ENCODE assay signal across 3 cellular contexts in the genomic region with DNA sequence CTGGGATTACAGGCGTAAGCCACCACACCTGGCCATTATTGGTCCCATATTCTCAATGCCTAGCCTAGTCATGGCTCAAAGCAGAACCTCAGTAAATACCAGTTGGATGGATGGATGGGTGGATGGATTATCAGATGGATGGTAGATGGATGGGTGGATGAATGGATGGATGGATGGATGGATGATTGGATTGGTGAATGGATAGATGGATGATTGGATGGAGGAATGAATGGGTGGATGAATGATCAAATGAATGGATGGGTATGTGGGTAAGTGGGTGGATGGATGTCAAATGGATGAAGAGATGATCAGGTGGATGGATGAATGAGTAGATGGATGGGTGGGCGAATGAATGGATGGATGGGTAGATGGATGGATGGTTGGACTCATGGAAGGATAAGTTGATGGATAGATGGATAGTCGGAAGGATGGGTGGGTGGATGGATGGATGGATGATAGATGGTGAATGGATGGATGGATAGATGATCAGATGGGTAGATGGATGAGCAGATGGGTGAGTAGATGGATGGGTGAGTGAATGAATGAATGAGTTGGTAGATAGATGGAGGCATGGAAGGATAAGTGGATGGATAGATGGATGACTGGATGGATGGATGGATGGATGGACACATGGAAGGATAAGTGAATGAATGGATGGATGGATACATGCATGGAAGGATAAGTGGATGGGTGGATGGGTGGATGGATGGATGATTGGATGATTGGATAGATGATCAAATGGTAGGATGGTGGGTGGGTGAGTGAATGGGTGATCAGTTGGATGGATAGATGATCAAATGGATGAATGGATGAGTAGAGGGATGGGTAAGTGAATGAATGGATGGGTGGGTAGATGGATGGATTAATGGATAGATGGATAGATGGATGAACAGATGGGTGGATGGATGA.
TF ChIP-seq lines count a peak whose summit lies in the region.

No MANE protein-coding gene starts in this region.

TF ChIP-seq in HepG2, 621 proteins besides CTCF, POLR2A, EP300 and RAD21:
- TF ChIP-seq RBFOX2 (IDR thresholded peaks at IDR 0.05; ENCODE audit: low read depth, low read length) (no peak), IKZF1 (IDR thresholded peaks at IDR 0.05) (0 out of 2 replicates have a peak, but pooled peaks have one; percentile 62), ONECUT2 (CRISPR knock-in tag; IDR thresholded peaks at IDR 0.05) (no peak), SRSF4 (IDR thresholded peaks at IDR 0.05; ENCODE audit: low read depth, low read length, poor library complexity, severe bottlenecking) (no peak), TP53 (CRISPR knock-in tag; conservative IDR thresholded peaks at IDR 0.05) (no peak), ESRRA (CRISPR knock-in tag; IDR thresholded peaks at IDR 0.05; ENCODE audit: low read depth) (no peak), BRCA1 (CRISPR knock-in tag; IDR thresholded peaks at IDR 0.05) (no peak), ZNF674 (CRISPR knock-in tag; IDR thresholded peaks at IDR 0.05; ENCODE audit: low read depth) (no peak), FOXA1 (IDR thresholded peaks at IDR 0.05) (peak; percentile 12; the same call in 1 of the 2 replicates), FOXA1 (CRISPR knock-in tag; IDR thresholded peaks at IDR 0.05) (no peak), NFKBIZ (CRISPR knock-in tag; IDR thresholded peaks at IDR 0.05) (no peak), ZNF839 (CRISPR knock-in tag; IDR thresholded peaks at IDR 0.05; ENCODE audit: borderline replicate concordance) (no peak), FOSL1 (CRISPR knock-in tag; IDR thresholded peaks at IDR 0.05; ENCODE audit: borderline replicate concordance) (no peak), FOXP1 (IDR thresholded peaks at IDR 0.05) (peak; percentile 13; the same call in 1 of the 2 replicates), FOXP1 (CRISPR knock-in tag; IDR thresholded peaks at IDR 0.05) (no peak), PHF21A (CRISPR knock-in tag; IDR thresholded peaks at IDR 0.05) (no peak), FOXK2 (IDR thresholded peaks at IDR 0.05) (no peak), LCORL (IDR thresholded peaks at IDR 0.05) (peak; percentile 36; the same call in 1 of the 2 replicates), LCORL (CRISPR knock-in tag; IDR thresholded peaks at IDR 0.05) (no peak), ZNF282 (IDR thresholded peaks at IDR 0.05; ENCODE audit: partially characterized antibody) (peak; percentile 80), TEAD3 (CRISPR knock-in tag; optimal IDR thresholded peaks at IDR 0.05; ENCODE audit: borderline replicate concordance) (no peak)
- TF ChIP-seq, protein P1, sequence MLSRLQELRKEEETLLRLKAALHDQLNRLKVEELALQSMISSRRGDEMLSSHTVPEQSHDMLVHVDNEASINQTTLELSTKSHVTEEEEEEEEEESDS (CRISPR knock-in tag; IDR thresholded peaks at IDR 0.05; ENCODE audit: borderline replicate concordance), result no peak

TF ChIP-seq in IMR-90, 13 proteins besides CTCF, POLR2A, EP300 and RAD21:
- no peak for TF ChIP-seq CHD1 (IDR thresholded peaks at IDR 0.05; ENCODE audit: low read depth, low read length)
- TF ChIP-seq MAFK (IDR thresholded peaks at IDR 0.05; ENCODE audit: low read depth, low read length), result no peak
- TF ChIP-seq SMC3 (IDR thresholded peaks at IDR 0.05; ENCODE audit: low read depth, low read length), result no peak
- TF ChIP-seq RFX5 (IDR thresholded peaks at IDR 0.05; ENCODE audit: low read depth, low read length), result no peak
- no peak for TF ChIP-seq RCOR1 (IDR thresholded peaks at IDR 0.05; ENCODE audit: insufficient replicate concordance, low read length)

TF ChIP-seq in H1, 55 proteins besides CTCF, POLR2A, EP300 and RAD21:
- TF ChIP-seq, protein P2, sequence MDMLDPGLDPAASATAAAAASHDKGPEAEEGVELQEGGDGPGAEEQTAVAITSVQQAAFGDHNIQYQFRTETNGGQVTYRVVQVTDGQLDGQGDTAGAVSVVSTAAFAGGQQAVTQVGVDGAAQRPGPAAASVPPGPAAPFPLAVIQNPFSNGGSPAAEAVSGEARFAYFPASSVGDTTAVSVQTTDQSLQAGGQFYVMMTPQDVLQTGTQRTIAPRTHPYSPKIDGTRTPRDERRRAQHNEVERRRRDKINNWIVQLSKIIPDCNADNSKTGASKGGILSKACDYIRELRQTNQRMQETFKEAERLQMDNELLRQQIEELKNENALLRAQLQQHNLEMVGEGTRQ (IDR thresholded peaks at IDR 0.05; ENCODE audit: low read length), result no peak
- TF ChIP-seq ASH2L (IDR thresholded peaks at IDR 0.05; ENCODE audit: low read length), result no peak
- no peak for TF ChIP-seq CEBPB (IDR thresholded peaks at IDR 0.05; ENCODE audit: low read depth, low read length)
- no peak for TF ChIP-seq ATF3 (IDR thresholded peaks at IDR 0.05; ENCODE audit: insufficient read depth, low read depth, low read length)
- TF ChIP-seq, protein P3, sequence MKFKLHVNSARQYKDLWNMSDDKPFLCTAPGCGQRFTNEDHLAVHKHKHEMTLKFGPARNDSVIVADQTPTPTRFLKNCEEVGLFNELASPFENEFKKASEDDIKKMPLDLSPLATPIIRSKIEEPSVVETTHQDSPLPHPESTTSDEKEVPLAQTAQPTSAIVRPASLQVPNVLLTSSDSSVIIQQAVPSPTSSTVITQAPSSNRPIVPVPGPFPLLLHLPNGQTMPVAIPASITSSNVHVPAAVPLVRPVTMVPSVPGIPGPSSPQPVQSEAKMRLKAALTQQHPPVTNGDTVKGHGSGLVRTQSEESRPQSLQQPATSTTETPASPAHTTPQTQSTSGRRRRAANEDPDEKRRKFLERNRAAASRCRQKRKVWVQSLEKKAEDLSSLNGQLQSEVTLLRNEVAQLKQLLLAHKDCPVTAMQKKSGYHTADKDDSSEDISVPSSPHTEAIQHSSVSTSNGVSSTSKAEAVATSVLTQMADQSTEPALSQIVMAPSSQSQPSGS (IDR thresholded peaks at IDR 0.05; ENCODE audit: low read length), result no peak
- TF ChIP-seq PHF8 (conservative IDR thresholded peaks at IDR 0.05; ENCODE audit: low read depth, low read length), result no peak
- TF ChIP-seq SP1 (IDR thresholded peaks at IDR 0.05; ENCODE audit: low read depth, low read length), result no peak
- no peak for TF ChIP-seq KDM1A (IDR thresholded peaks at IDR 0.05; ENCODE audit: borderline replicate concordance, low read length)
- TF ChIP-seq NRF1 (IDR thresholded peaks at IDR 0.05; ENCODE audit: low read depth, low read length), result no peak
- no peak for TF ChIP-seq NANOG (IDR thresholded peaks at IDR 0.05; ENCODE audit: insufficient read depth, low read depth, low read length, poor library complexity, severe bottlenecking)
- no peak for TF ChIP-seq CTBP2 (IDR thresholded peaks at IDR 0.05; ENCODE audit: borderline replicate concordance, insufficient read depth, insufficient read length, low read length)
- no peak for TF ChIP-seq CBX8 (IDR thresholded peaks at IDR 0.05; ENCODE audit: borderline replicate concordance, low read depth, low read length)
